Comparison of ENCODE assay signal across 8 cellular contexts in the genomic region with DNA sequence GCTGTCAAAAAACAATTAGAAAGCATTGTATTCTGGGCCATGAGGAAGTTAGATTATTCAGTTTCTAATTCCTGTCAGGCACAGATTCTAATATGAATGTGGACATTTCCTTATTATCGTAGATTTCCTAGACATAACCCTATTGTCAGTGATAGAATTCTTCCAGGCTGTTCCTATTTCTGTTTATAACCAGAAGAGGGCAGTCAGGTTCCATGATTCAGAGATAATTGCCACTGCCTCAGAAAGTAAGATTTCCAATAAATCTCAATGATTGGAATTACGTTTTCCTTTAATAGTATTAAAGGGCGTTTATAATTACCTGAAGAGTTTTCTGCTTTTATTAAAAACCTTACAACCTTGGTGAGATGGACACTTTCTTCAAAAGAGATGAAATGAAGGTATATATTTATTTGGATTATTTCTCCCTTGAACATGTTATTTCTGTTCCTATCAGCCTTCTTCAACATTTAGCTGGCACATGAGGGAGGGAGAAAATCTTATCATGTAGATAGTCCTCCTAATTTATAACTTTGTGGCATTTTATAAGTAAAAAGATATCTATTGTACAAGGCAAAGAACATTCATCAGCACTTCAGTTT.
DNase-seq lines count a peak whose midpoint lies in the region; ATAC-seq and TF ChIP-seq lines count a peak whose summit lies in the region.

No MANE protein-coding gene starts in this region.

- DNase-seq in GM04504 (ENCODE audit: low read depth): peak; percentile 4
- DNase-seq in HT-29 (ENCODE audit: low spot score): peak; percentile 80
- DNase-seq in RPMI7951 (ENCODE audit: low read depth): peak; percentile 49
- DNase-seq in fibroblast of mammary gland (ENCODE audit: low read depth): peak; percentile 48
- no peak for DNase-seq in progenitor cell of endocrine pancreas (ENCODE audit: low spot score, unreplicated experiment)
- DNase-seq in activated T-helper 2 cell treated with anti-CD3 and anti-CD28 coated beads, Interferon-gamma antibody, Interleukin-2, Interleukin-4, amounts not matched to agents 10 μg/mL and 5 μg/mL and 100 μg/mL, durations not matched to agents 14 hours and 24 hours and 36 hours (ENCODE audit: low spot score): no peak
- no peak for DNase-seq in middle frontal gyrus (ENCODE audit: extremely low spot score, low spot score)

- no peak overlapping the region for H3K27ac Mint-ChIP-seq in progenitor cell of endocrine pancreas
- H3K27ac Mint-ChIP-seq in activated T-helper 2 cell treated with anti-CD3 and anti-CD28 coated beads, Interferon-gamma antibody, Interleukin-2, Interleukin-4, amounts not matched to agents 10 μg/mL and 5 μg/mL and 100 μg/mL, durations not matched to agents 14 hours and 24 hours and 36 hours: no peak overlapping the region

- peaks cover 15% of the 10 kb centered on the region for H3K4me1 Mint-ChIP-seq in progenitor cell of endocrine pancreas (ENCODE audit: low read depth)
- no peaks in the 10 kb centered on the region for H3K4me1 Mint-ChIP-seq in activated T-helper 2 cell treated with anti-CD3 and anti-CD28 coated beads, Interferon-gamma antibody, Interleukin-2, Interleukin-4, amounts not matched to agents 10 μg/mL and 5 μg/mL and 100 μg/mL, durations not matched to agents 14 hours and 24 hours and 36 hours (ENCODE audit: low read depth)

- no peaks in the 10 kb centered on the region for H3K9me3 Mint-ChIP-seq in progenitor cell of endocrine pancreas (ENCODE audit: low read depth)
- H3K9me3 Mint-ChIP-seq in activated T-helper 2 cell treated with anti-CD3 and anti-CD28 coated beads, Interferon-gamma antibody, Interleukin-2, Interleukin-4, amounts not matched to agents 10 μg/mL and 5 μg/mL and 100 μg/mL, durations not matched to agents 14 hours and 24 hours and 36 hours: no peaks in the 10 kb centered on the region

- no peaks in the 10 kb centered on the region for H3K36me3 Mint-ChIP-seq in progenitor cell of endocrine pancreas (ENCODE audit: insufficient read depth)
- no peaks in the 10 kb centered on the region for H3K36me3 Mint-ChIP-seq in activated T-helper 2 cell treated with anti-CD3 and anti-CD28 coated beads, Interferon-gamma antibody, Interleukin-2, Interleukin-4, amounts not matched to agents 10 μg/mL and 5 μg/mL and 100 μg/mL, durations not matched to agents 14 hours and 24 hours and 36 hours (ENCODE audit: low read depth)

- TF ChIP-seq CTCF in fibroblast of mammary gland (conservative IDR thresholded peaks at IDR 0.05; ENCODE audit: control insufficient read depth, insufficient read depth, low read depth, low read length): peak; percentile 65
- TF ChIP-seq CTCF in progenitor cell of endocrine pancreas (IDR thresholded peaks at IDR 0.05; ENCODE audit: unreplicated experiment): peak; percentile 92

- H3K4me3 ChIP-seq in fibroblast of mammary gland (ENCODE audit: control insufficient read depth, low read depth, low read length): no peak overlapping the region

- intact Hi-C loops in activated T-helper 2 cell treated with anti-CD3 and anti-CD28 coated beads, Interferon-gamma antibody, Interleukin-2, Interleukin-4, amounts not matched to agents 10 μg/mL and 5 μg/mL and 100 μg/mL, durations not matched to agents 14 hours and 24 hours and 36 hours (cut with micrococcal nuclease): loop anchor here (1.0 kb wide), 1 partner anchor 88 kb away; no protein-coding TSS in a partner anchor

- no peak overlapping the region for H3K4me3 Mint-ChIP-seq in progenitor cell of endocrine pancreas (ENCODE audit: low read depth)
- H3K4me3 Mint-ChIP-seq in activated T-helper 2 cell treated with anti-CD3 and anti-CD28 coated beads, Interferon-gamma antibody, Interleukin-2, Interleukin-4, amounts not matched to agents 10 μg/mL and 5 μg/mL and 100 μg/mL, durations not matched to agents 14 hours and 24 hours and 36 hours (ENCODE audit: low read depth): no peak overlapping the region

- ATAC-seq in GM19463 (IDR thresholded peaks at IDR 0.05; ENCODE audit: unreplicated experiment): no peak

- peaks cover 28% of the 10 kb centered on the region for H3K27me3 Mint-ChIP-seq in progenitor cell of endocrine pancreas
- H3K27me3 Mint-ChIP-seq in activated T-helper 2 cell treated with anti-CD3 and anti-CD28 coated beads, Interferon-gamma antibody, Interleukin-2, Interleukin-4, amounts not matched to agents 10 μg/mL and 5 μg/mL and 100 μg/mL, durations not matched to agents 14 hours and 24 hours and 36 hours (ENCODE audit: low read depth): peaks cover 14% of the 10 kb centered on the region

Comparison
In these comparisons a context has a peak if more than half of its experiments do, and no peak if none do; other contexts are left out.
1. DNase-seq: peak in GM04504 (single experiment), HT-29 (single experiment), RPMI7951 (single experiment) and fibroblast of mammary gland (single experiment); none in progenitor cell of endocrine pancreas (single experiment), activated T-helper 2 cell treated with anti-CD3 and anti-CD28 coated beads, Interferon-gamma antibody, Interleukin-2, Interleukin-4, amounts not matched to agents 10 μg/mL and 5 μg/mL and 100 μg/mL, durations not matched to agents 14 hours and 24 hours and 36 hours (single experiment) and middle frontal gyrus (single experiment).